9 cellular contexts compared by ENCODE assay signal in the genomic region with DNA sequence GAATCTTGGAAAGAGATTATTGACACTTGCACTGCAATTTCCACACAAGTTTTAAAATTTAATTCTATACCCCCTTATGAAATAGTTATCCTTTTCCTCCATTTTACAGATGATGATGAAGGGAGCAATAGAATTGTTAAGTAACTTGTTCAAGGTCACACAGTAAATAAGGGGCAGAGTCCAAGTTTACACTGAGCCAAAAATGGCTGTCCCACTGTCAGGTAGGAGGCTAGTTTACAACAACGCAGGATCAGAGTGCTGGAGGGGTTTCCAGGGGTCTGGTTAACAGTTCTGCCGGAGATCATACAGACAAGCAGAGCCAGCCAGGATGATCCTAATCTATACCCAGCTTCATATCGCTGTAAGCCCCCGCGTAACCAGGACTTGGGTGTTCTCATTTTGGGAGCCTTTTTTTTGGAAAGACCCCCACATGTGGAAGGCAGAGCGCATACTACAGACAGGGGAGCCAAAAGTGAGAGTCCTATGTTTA. TPM values are rescaled to one million over a fixed set of nuclear protein-coding genes. Genes with fewer than 3 reads are reported as not detected.
DNase-seq lines count a peak whose midpoint lies in the region; ATAC-seq and TF ChIP-seq lines count a peak whose summit lies in the region.
"Had no signal": no experiment of that assay in that cellular context is flagged by ENCODE, and none has a peak within 500 bp of the region (broad histone marks: within the 10 kb centered on the region; RNA-seq: fewer than 3 reads in every experiment).

No MANE protein-coding gene starts in this region.

- intact Hi-C loops in naive thymus-derived CD4-positive, alpha-beta T cell (cut with micrococcal nuclease), result no loop called here

- peak overlapping the region; percentile 68 for H3K4me2 ChIP-seq in Loucy (ENCODE audit: low read depth, low read length, poor library complexity, severe bottlenecking)

- H3K27me3 Mint-ChIP-seq in naive thymus-derived CD4-positive, alpha-beta T cell, result peaks cover 60 to 88% (median 65%) of the 10 kb centered on the region in 5 donors

- no peaks in the 10 kb centered on the region for H3K79me2 ChIP-seq in Loucy (ENCODE audit: insufficient read depth, low read length)

- peaks cover 2 to 27% (median 16%) of the 10 kb centered on the region in 7 donors for H3K4me1 Mint-ChIP-seq in naive thymus-derived CD4-positive, alpha-beta T cell

- H3K9ac ChIP-seq in Loucy (ENCODE audit: low read depth, low read length, poor library complexity, severe bottlenecking), result no peak overlapping the region
- H3K9ac ChIP-seq in duodenal mucosa (ENCODE audit: low read depth in 1 of 2, low read length in 2 of 2), result peak overlapping the region; percentile 8 to 48

- no peak overlapping the region for H3K27ac ChIP-seq in AG04450 (ENCODE audit: low read depth, low read length)
- H3K27ac ChIP-seq in duodenal mucosa (ENCODE audit: low read depth, low read length), result no peak overlapping the region
- no peak overlapping the region for H3K27ac ChIP-seq in naive thymus-derived CD4-positive, alpha-beta T cell (ENCODE audit: low read depth, low read length)

- TF ChIP-seq CTCF in AG04450 (IDR thresholded peaks at IDR 0.05; ENCODE audit: low read depth, low read length) (no peak), Loucy (conservative IDR thresholded peaks at IDR 0.05; ENCODE audit: low read length) (no peak)

- no peaks in the 10 kb centered on the region for H3K9me3 Mint-ChIP-seq in naive thymus-derived CD4-positive, alpha-beta T cell
- H3K9me3 Mint-ChIP-seq in activated naive CD4-positive, alpha-beta T cell treated with anti-CD3 and anti-CD28 coated beads, Interleukin-2, amount 50 U/mL, for 72 hours, result no peaks in the 10 kb centered on the region

- peak overlapping the region; percentile 16 to 81 (median 70) for H3K4me3 Mint-ChIP-seq in naive thymus-derived CD4-positive, alpha-beta T cell

- H3K4me3 ChIP-seq in AG04450 (ENCODE audit: low read depth, low read length) (peak overlapping the region; percentile 88), Loucy (ENCODE audit: low read length, poor library complexity, severe bottlenecking) (peak overlapping the region; percentile 70), duodenal mucosa (ENCODE audit: low read depth in 1 of 2, low read length in 2 of 2) (peak overlapping the region; percentile 65 to 68)
- no peak overlapping the region for H3K4me3 ChIP-seq in naive thymus-derived CD4-positive, alpha-beta T cell (ENCODE audit: low read length)

- H3K9me3 ChIP-seq in AG04450 (ENCODE audit: control insufficient read depth, insufficient read depth, low read length) (no peaks in the 10 kb centered on the region; the same call in 1 of the 2 replicates), Loucy (ENCODE audit: insufficient read depth, low read depth, low read length) (no peaks in the 10 kb centered on the region), duodenal mucosa (ENCODE audit: control insufficient read depth in 1 of 2, low read length in 2 of 2) (no peaks in the 10 kb centered on the region)
- H3K9me3 ChIP-seq in naive thymus-derived CD4-positive, alpha-beta T cell (ENCODE audit: control insufficient read depth in 2 of 3, low read length in 3 of 3), result no peaks in the 10 kb centered on the region

- H3F3A ChIP-seq in Loucy (ENCODE audit: low read depth), result no peaks in the 10 kb centered on the region

- POLR2A ChIA-PET in AG04450 (lab: Yijun Ruan, JAX), result interaction anchor here (0.6 to 1.8 kb wide), 3 partner anchors 11 to 57 kb away, joined by 3 to 6 read pairs (median 3); no protein-coding TSS in a partner anchor
- POLR2A ChIA-PET in naive thymus-derived CD4-positive, alpha-beta T cell (lab: Charles Lee), result no interaction called here

- no peak overlapping the region for H3K27ac Mint-ChIP-seq in naive thymus-derived CD4-positive, alpha-beta T cell
- no peak overlapping the region for H3K27ac Mint-ChIP-seq in activated naive CD4-positive, alpha-beta T cell treated with anti-CD3 and anti-CD28 coated beads, Interleukin-2, amount 50 U/mL, for 72 hours

- no peaks in the 10 kb centered on the region for H3K36me3 ChIP-seq in Loucy (ENCODE audit: insufficient read depth, low read length)
- H3K36me3 ChIP-seq in duodenal mucosa (ENCODE audit: control insufficient read depth in 1 of 2, insufficient read depth in 2 of 2, low read length in 2 of 2), result no peaks in the 10 kb centered on the region
- H3K36me3 ChIP-seq in naive thymus-derived CD4-positive, alpha-beta T cell (ENCODE audit: control insufficient read depth in 2 of 3, insufficient read depth in 3 of 3, low read length in 3 of 3), result no peaks in the 10 kb centered on the region

- peak overlapping the region; percentile 67 for H2AFZ ChIP-seq in Loucy (ENCODE audit: low read length)

- H3K4me1 ChIP-seq in Loucy (ENCODE audit: insufficient read depth, low read length, poor library complexity, severe bottlenecking), result peaks cover 5% of the 10 kb centered on the region
- H3K4me1 ChIP-seq in duodenal mucosa (ENCODE audit: control insufficient read depth in 1 of 2, insufficient read depth in 2 of 2, low read length in 2 of 2), result peaks cover 20 to 29% of the 10 kb centered on the region in 2 donors
- H3K4me1 ChIP-seq in naive thymus-derived CD4-positive, alpha-beta T cell (ENCODE audit: control insufficient read depth in 2 of 2, insufficient read depth in 2 of 2, low read length in 2 of 2), result peaks cover 0 to 4% of the 10 kb centered on the region in 2 donors

- no peak for ATAC-seq in naive thymus-derived CD4-positive, alpha-beta T cell
- no peak for ATAC-seq in HG03378 (IDR thresholded peaks at IDR 0.05; ENCODE audit: unreplicated experiment)
- no peak for ATAC-seq in activated naive CD4-positive, alpha-beta T cell treated with anti-CD3 and anti-CD28 coated beads, Interleukin-2, amount 50 U/mL, for 72 hours

- CTCF ChIA-PET in AG04450 (lab: Charles Lee), result interaction anchor here (0.6 to 6.5 kb wide), 6 partner anchors 24 to 309 kb away, joined by 3 to 48 read pairs (median 4); no protein-coding TSS in a partner anchor
- CTCF ChIA-PET in naive thymus-derived CD4-positive, alpha-beta T cell (lab: Charles Lee), result no interaction called here

- H3K9me2 ChIP-seq in Loucy (replicated peaks; ENCODE audit: low read depth, low read length), result no peaks in the 10 kb centered on the region

- H3K36me3 Mint-ChIP-seq in naive thymus-derived CD4-positive, alpha-beta T cell, result peaks cover 0 to 5% (median 0%) of the 10 kb centered on the region in 5 donors
- no peaks in the 10 kb centered on the region for H3K36me3 Mint-ChIP-seq in activated naive CD4-positive, alpha-beta T cell treated with anti-CD3 and anti-CD28 coated beads, Interleukin-2, amount 50 U/mL, for 72 hours

- no peaks in the 10 kb centered on the region for H4K20me1 ChIP-seq in Loucy (ENCODE audit: insufficient read depth, low read length, poor library complexity, severe bottlenecking)

- DNase-seq in AG04450 (ENCODE audit: low read depth, low spot score), result no peak
- DNase-seq in naive thymus-derived CD4-positive, alpha-beta T cell, result no peak
- DNase-seq in NCI-H748 (lab: John Stamatoyannopoulos, UW; ENCODE audit: unreplicated experiment), result no peak
- DNase-seq in activated naive CD4-positive, alpha-beta T cell treated with anti-CD3 and anti-CD28 coated beads, Interleukin-2, amount 50 U/mL, for 72 hours (ENCODE audit: low spot score in 2 of 2), result no peak
- DNase-seq in dermis blood vessel endothelial cell, result no peak

- peaks cover 25% of the 10 kb centered on the region for H3K27me3 ChIP-seq in AG04450 (ENCODE audit: control insufficient read depth, insufficient read depth, low read length)
- H3K27me3 ChIP-seq in Loucy (ENCODE audit: insufficient read depth, low read length, poor library complexity, severe bottlenecking), result peaks cover 32% of the 10 kb centered on the region
- H3K27me3 ChIP-seq in duodenal mucosa (ENCODE audit: control insufficient read depth in 1 of 2, insufficient read depth in 2 of 2, low read length in 2 of 2), result peaks cover 54 to 59% of the 10 kb centered on the region in 2 donors
- peaks cover 0 to 16% of the 10 kb centered on the region in 2 donors for H3K27me3 ChIP-seq in naive thymus-derived CD4-positive, alpha-beta T cell (ENCODE audit: control insufficient read depth in 2 of 2, insufficient read depth in 2 of 2, low read length in 2 of 2)

RNA-seq across cellular contexts. Expression of gene UNC5B, which starts 0.6 kb away (rescaled TPM):
- 8.1 and 10.2 TPM in 2 replicates for polyA plus RNA-seq in AG04450 (2011; rRNA removed)
- polyA minus RNA-seq in AG04450 (2011; rRNA and poly(A)+ RNA removed), result 9.0 and 10.9 TPM in 2 replicates
- under 1 TPM in 2 of 5 experiments, not detected in 3; 0.08 TPM for total RNA-seq in naive thymus-derived CD4-positive, alpha-beta T cell
- polyA plus RNA-seq in naive thymus-derived CD4-positive, alpha-beta T cell, result not detected
- not detected for total RNA-seq in activated naive CD4-positive, alpha-beta T cell treated with anti-CD3 and anti-CD28 coated beads, Interleukin-2, amount 50 U/mL, for 72 hours
- total RNA-seq in dermis blood vessel endothelial cell, result 12.1 and 15.1 TPM in 2 replicates
- total RNA-seq: T-helper 2 cell treated with Interferon-gamma antibody and Interleukin-4, amounts not matched to agents 100 ng/mL and 5 ng/mL, for 36 hours had no signal

Comparison
In these comparisons a context has a peak if more than half of its experiments do, and no peak if none do; other contexts are left out.
1. RNA of gene UNC5B, which starts 0.6 kb away (total RNA-seq): 12.1 to 15.1 TPM in dermis blood vessel endothelial cell; 0.08 TPM in naive thymus-derived CD4-positive, alpha-beta T cell and not detected in activated naive CD4-positive, alpha-beta T cell treated with anti-CD3 and anti-CD28 coated beads, Interleukin-2, amount 50 U/mL, for 72 hours; every median in the first group is over 10 times any median in the second.